1 cellular context compared by ENCODE assay signal in genomic region chr9:89007568-89007967, GRCh38.
TF ChIP-seq lines count a peak whose summit lies in the region.

No MANE protein-coding gene starts in this region.

TF ChIP-seq in GM23338, 12 proteins besides CTCF, POLR2A, EP300 and RAD21 (continued from another document):
- TF ChIP-seq ZNF462 (CRISPR knock-in tag; IDR thresholded peaks at IDR 0.05): no peak
